In genomic region chr18:46469186-46469915, GRCh38 we compare ENCODE assay signal across 16 cellular contexts.
DNase-seq lines count a peak whose midpoint lies in the region; ATAC-seq and FAIRE-seq lines count a peak whose summit lies in the region.
"Had no signal": no experiment of that assay in that cellular context is flagged by ENCODE, and none has a peak within 500 bp of the region (broad histone marks: within the 10 kb centered on the region; RNA-seq: fewer than 3 reads in every experiment).

No MANE protein-coding gene starts in this region.

- peaks cover 0 to 4% (median under 1%) of the 10 kb centered on the region in 4 donors for H3K4me1 Mint-ChIP-seq in naive thymus-derived CD8-positive, alpha-beta T cell
- H3K4me1 Mint-ChIP-seq: memory B cell had no signal

- no peak for ATAC-seq in naive thymus-derived CD8-positive, alpha-beta T cell
- no peak for ATAC-seq in GM18520 (IDR thresholded peaks at IDR 0.05; ENCODE audit: unreplicated experiment)

- H3K27ac ChIP-seq in SK-N-MC (peak overlapping the region; percentile 50; the same call in 1 of the 2 replicates), small intestine (ENCODE audit: low read depth in 1 of 2, low read length in 1 of 2) (no peak overlapping the region)

- H3K4me3 ChIP-seq in SK-N-MC (no peak overlapping the region), small intestine (ENCODE audit: low read depth in 1 of 2, low read length in 2 of 2) (no peak overlapping the region)

- DNase-seq in DMS79 treated with DMSO at 0.1 percent for 48 hours (lab: John Stamatoyannopoulos, UW) (peak; percentile 85), NCI-H2081 (lab: John Stamatoyannopoulos, UW) (peak; percentile 73 to 82), SK-N-MC (ENCODE audit: low read depth, low spot score) (no peak), iPS-NIHi7 (ENCODE audit: extremely low spot score) (peak; percentile 53), MV-4-11 (lab: John Stamatoyannopoulos, UW) (no peak), small intestine (no peak)
- no peak for DNase-seq in naive thymus-derived CD8-positive, alpha-beta T cell
- DNase-seq: activated CD4-positive, alpha-beta T cell treated with anti-CD3 and anti-CD28 coated beads for 1 hour; activated T-cell treated with anti-CD3 and anti-CD28 coated beads, Interleukin-2, amount 50 U/mL, for 48 hours; aorta; hypothalamus; posterior cingulate gyrus; stimulated activated CD4-positive, alpha-beta T cell treated with anti-CD3 and anti-CD28 coated beads, Interleukin-1b, Interleukin-23, amount 100 ng/mL, for 48 hours had no signal

- no peaks in the 10 kb centered on the region for H3K9me3 ChIP-seq in SK-N-MC (ENCODE audit: low read depth, low read length)
- no peaks in the 10 kb centered on the region for H3K9me3 ChIP-seq in small intestine (ENCODE audit: control insufficient read depth, low read depth)

- 48 to 53% (median 50%) methylated on average over 3 of the region's 3 CpGs for WGBS in small intestine, 3 donors

- no peak overlapping the region for H3K4me3 Mint-ChIP-seq in naive thymus-derived CD8-positive, alpha-beta T cell
- H3K4me3 Mint-ChIP-seq: memory B cell; stimulated activated naive CD8-positive, alpha-beta T cell treated with anti-CD3 and anti-CD28 coated beads, Interleukin-15, Interleukin-2, amounts not matched to agents 100 ng/mL and 50 ng/mL, for 24 hours had no signal

- H3K9me3 Mint-ChIP-seq in naive thymus-derived CD8-positive, alpha-beta T cell = no peaks in the 10 kb centered on the region
- H3K9me3 Mint-ChIP-seq: stimulated activated naive CD8-positive, alpha-beta T cell treated with anti-CD3 and anti-CD28 coated beads, Interleukin-15, Interleukin-2, amounts not matched to agents 100 ng/mL and 50 ng/mL, for 24 hours had no signal

- POLR2A ChIA-PET in naive thymus-derived CD8-positive, alpha-beta T cell (lab: Charles Lee) = no interaction called here

- H3K9ac ChIP-seq in SK-N-MC (ENCODE audit: insufficient read length) = no peak overlapping the region

- H3K36me3 Mint-ChIP-seq in naive thymus-derived CD8-positive, alpha-beta T cell = no peaks in the 10 kb centered on the region
- H3K36me3 Mint-ChIP-seq: memory B cell had no signal

- no peaks in the 10 kb centered on the region for H3K4me1 ChIP-seq in small intestine (ENCODE audit: control insufficient read depth in 2 of 2, insufficient read depth in 1 of 2, low read depth in 1 of 2, low read length in 1 of 2)

- H3K27me3 ChIP-seq in small intestine (ENCODE audit: control insufficient read depth in 2 of 2, insufficient read depth in 2 of 2, low read length in 2 of 2) = no peaks in the 10 kb centered on the region

- H3K27ac Mint-ChIP-seq in naive thymus-derived CD8-positive, alpha-beta T cell = no peak overlapping the region
- H3K27ac Mint-ChIP-seq: memory B cell; stimulated activated naive CD8-positive, alpha-beta T cell treated with anti-CD3 and anti-CD28 coated beads, Interleukin-15, Interleukin-2, amounts not matched to agents 100 ng/mL and 50 ng/mL, for 24 hours had no signal

- peaks cover 1 to 31% (median 10%) of the 10 kb centered on the region in 5 donors for H3K27me3 Mint-ChIP-seq in naive thymus-derived CD8-positive, alpha-beta T cell
- H3K27me3 Mint-ChIP-seq: stimulated activated naive CD8-positive, alpha-beta T cell treated with anti-CD3 and anti-CD28 coated beads, Interleukin-15, Interleukin-2, amounts not matched to agents 100 ng/mL and 50 ng/mL, for 24 hours had no signal

- H3K36me3 ChIP-seq in SK-N-MC (ENCODE audit: insufficient read depth, low read length) = no peaks in the 10 kb centered on the region
- no peaks in the 10 kb centered on the region for H3K36me3 ChIP-seq in small intestine (ENCODE audit: control insufficient read depth in 2 of 2, insufficient read depth in 2 of 2, low read length in 2 of 2)

- FAIRE-seq in small intestine (lab: Jason Lieb, UNC) = no peak

Comparison
In these comparisons a context has a peak if more than half of its experiments do, and no peak if none do; other contexts are left out.
1. DNase-seq: peak in DMS79 treated with DMSO at 0.1 percent for 48 hours (single experiment), NCI-H2081 (2 of 2) and iPS-NIHi7 (single experiment); none in SK-N-MC (single experiment), naive thymus-derived CD8-positive, alpha-beta T cell (0 of 10), MV-4-11 (single experiment) and small intestine (single experiment).